ENCODE assay signal across 14 cellular contexts in genomic region chr10:113866551-113867394, GRCh38.
"Had no signal": no experiment of that assay in that cellular context is flagged by ENCODE, and none has a peak within 500 bp of the region (broad histone marks: within the 10 kb centered on the region; RNA-seq: fewer than 3 reads in every experiment).

No MANE protein-coding gene starts in this region.

- H3K27ac Mint-ChIP-seq: activated naive CD4-positive, alpha-beta T cell treated with anti-CD3 and anti-CD28 coated beads for 36 hours; activated naive CD8-positive, alpha-beta T cell treated with anti-CD3 and anti-CD28 coated beads, Interleukin-2, amount 50 U/mL, for 24 hours; activated T-helper 17 cell treated with anti-CD3 and anti-CD28 coated beads, Interleukin-2, amount 50 U/mL, for 72 hours; endodermal cell; naive thymus-derived CD8-positive, alpha-beta T cell; stimulated activated effector memory CD8-positive, alpha-beta T cell treated with anti-CD3 and anti-CD28 coated beads, Interleukin-12 subunit alpha, Interleukin-12 subunit beta, amount 100 ng/mL, for 72 hours had no signal

- H3K4me1 Mint-ChIP-seq: activated T-helper 17 cell treated with anti-CD3 and anti-CD28 coated beads, Interleukin-2, amount 50 U/mL, for 72 hours; endodermal cell had no signal

- H3K9me3 Mint-ChIP-seq: activated T-helper 17 cell treated with anti-CD3 and anti-CD28 coated beads, Interleukin-2, amount 50 U/mL, for 72 hours; endodermal cell; stimulated activated effector memory CD8-positive, alpha-beta T cell treated with anti-CD3 and anti-CD28 coated beads, Interleukin-12 subunit alpha, Interleukin-12 subunit beta, amount 100 ng/mL, for 72 hours had no signal

- H3K27ac ChIP-seq: parathyroid adenoma, thoracic aorta had no signal

- H3K27me3 Mint-ChIP-seq: activated naive CD8-positive, alpha-beta T cell treated with anti-CD3 and anti-CD28 coated beads, Interleukin-2, amount 50 U/mL, for 24 hours; activated T-helper 17 cell treated with anti-CD3 and anti-CD28 coated beads, Interleukin-2, amount 50 U/mL, for 72 hours; naive thymus-derived CD8-positive, alpha-beta T cell had no signal

- H3K36me3 ChIP-seq: thoracic aorta had no signal

- FAIRE-seq: kidney had no signal

- H3K9me3 ChIP-seq: thoracic aorta had no signal

- H3K27me3 ChIP-seq: dorsolateral prefrontal cortex had no signal

- H2AFZ ChIP-seq: parathyroid adenoma had no signal

- H3K4me3 Mint-ChIP-seq: activated naive CD4-positive, alpha-beta T cell treated with anti-CD3 and anti-CD28 coated beads for 36 hours; activated naive CD8-positive, alpha-beta T cell treated with anti-CD3 and anti-CD28 coated beads, Interleukin-2, amount 50 U/mL, for 24 hours; activated T-helper 17 cell treated with anti-CD3 and anti-CD28 coated beads, Interleukin-2, amount 50 U/mL, for 72 hours; endodermal cell; naive thymus-derived CD8-positive, alpha-beta T cell; stimulated activated effector memory CD8-positive, alpha-beta T cell treated with anti-CD3 and anti-CD28 coated beads, Interleukin-12 subunit alpha, Interleukin-12 subunit beta, amount 100 ng/mL, for 72 hours had no signal

- H3K4me3 ChIP-seq: dorsolateral prefrontal cortex, thoracic aorta had no signal

- ATAC-seq: activated naive CD8-positive, alpha-beta T cell treated with anti-CD3 and anti-CD28 coated beads, Interleukin-2, amount 50 U/mL, for 24 hours; activated T-helper 17 cell treated with anti-CD3 and anti-CD28 coated beads, Interleukin-2, amount 50 U/mL, for 72 hours; naive thymus-derived CD8-positive, alpha-beta T cell; stimulated activated effector memory CD8-positive, alpha-beta T cell treated with anti-CD3 and anti-CD28 coated beads, Interleukin-12 subunit alpha, Interleukin-12 subunit beta, amount 100 ng/mL, for 72 hours had no signal

- H3K4me1 ChIP-seq: parathyroid adenoma had no signal

- DNase-seq: activated CD4-positive, alpha-beta T cell treated with anti-CD3 and anti-CD28 coated beads for 1 hour; activated CD4-positive, alpha-beta T cell treated with anti-CD3 and anti-CD28 coated beads, Interleukin-2, amount 50 U/mL, for 48 hours; activated naive CD4-positive, alpha-beta T cell treated with anti-CD3 and anti-CD28 coated beads for 36 hours; activated naive CD8-positive, alpha-beta T cell treated with anti-CD3 and anti-CD28 coated beads, Interleukin-2, amount 50 U/mL, for 24 hours; aorta; dorsolateral prefrontal cortex; endodermal cell; kidney; mesenchymal stem cell; naive thymus-derived CD8-positive, alpha-beta T cell had no signal
